ENCODE assay signal across 2 cellular contexts in the genomic region with DNA sequence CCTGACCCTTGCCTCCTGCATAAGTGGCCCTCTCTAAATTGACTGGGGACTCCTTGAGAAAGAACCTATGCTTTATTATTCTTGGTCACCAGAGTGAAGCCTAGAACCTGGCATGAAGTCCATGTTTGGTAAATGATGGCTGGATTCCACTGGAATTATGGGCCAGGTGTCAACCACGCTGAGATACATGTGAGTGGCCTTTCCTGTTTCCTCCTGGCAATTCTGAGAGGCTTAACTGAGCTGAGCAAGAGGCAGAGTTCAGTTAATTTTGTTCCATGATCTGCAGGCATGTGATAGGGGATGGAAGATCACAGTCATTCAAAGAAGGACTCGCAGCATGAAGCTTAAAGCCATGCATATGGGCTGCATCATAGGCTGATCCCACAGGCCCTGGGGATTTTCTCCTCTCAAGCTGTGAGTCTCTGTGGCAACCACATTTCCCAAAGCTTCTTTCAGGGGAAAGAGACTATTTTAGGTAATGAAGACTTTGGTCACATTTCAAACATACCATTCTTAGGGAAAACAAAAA.
TF ChIP-seq lines count a peak whose summit lies in the region.

No MANE protein-coding gene starts in this region.

TF ChIP-seq in GM23338, 12 proteins besides CTCF, POLR2A, EP300 and RAD21:
- TF ChIP-seq STAT1 (IDR thresholded peaks at IDR 0.05; ENCODE audit: unreplicated experiment) (no peak), NANOG (IDR thresholded peaks at IDR 0.05; ENCODE audit: borderline replicate concordance) (no peak), ZNF462 (CRISPR knock-in tag; IDR thresholded peaks at IDR 0.05) (no peak), ZNF331 (CRISPR knock-in tag; IDR thresholded peaks at IDR 0.05; ENCODE audit: low read depth) (no peak)
- TF ChIP-seq, protein P1, sequence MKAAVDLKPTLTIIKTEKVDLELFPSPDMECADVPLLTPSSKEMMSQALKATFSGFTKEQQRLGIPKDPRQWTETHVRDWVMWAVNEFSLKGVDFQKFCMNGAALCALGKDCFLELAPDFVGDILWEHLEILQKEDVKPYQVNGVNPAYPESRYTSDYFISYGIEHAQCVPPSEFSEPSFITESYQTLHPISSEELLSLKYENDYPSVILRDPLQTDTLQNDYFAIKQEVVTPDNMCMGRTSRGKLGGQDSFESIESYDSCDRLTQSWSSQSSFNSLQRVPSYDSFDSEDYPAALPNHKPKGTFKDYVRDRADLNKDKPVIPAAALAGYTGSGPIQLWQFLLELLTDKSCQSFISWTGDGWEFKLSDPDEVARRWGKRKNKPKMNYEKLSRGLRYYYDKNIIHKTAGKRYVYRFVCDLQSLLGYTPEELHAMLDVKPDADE (IDR thresholded peaks at IDR 0.05): no peak

TF ChIP-seq in GM12878, 131 proteins besides CTCF, POLR2A, EP300 and RAD21:
- TF ChIP-seq ZNF384 (IDR thresholded peaks at IDR 0.05; ENCODE audit: borderline replicate concordance, low read depth, low read length) (no peak), MEF2B (IDR thresholded peaks at IDR 0.05; ENCODE audit: partially characterized antibody, poor library complexity, severe bottlenecking) (peak; percentile 28)
